1 cellular context compared by ENCODE assay signal in genomic region chr13:52012512-52012836, GRCh38.
TF ChIP-seq lines count a peak whose summit lies in the region.

No MANE protein-coding gene starts in this region.

TF ChIP-seq in GM23338, 12 proteins besides CTCF, POLR2A, EP300 and RAD21 (continued from another document):
- TF ChIP-seq, protein P1, sequence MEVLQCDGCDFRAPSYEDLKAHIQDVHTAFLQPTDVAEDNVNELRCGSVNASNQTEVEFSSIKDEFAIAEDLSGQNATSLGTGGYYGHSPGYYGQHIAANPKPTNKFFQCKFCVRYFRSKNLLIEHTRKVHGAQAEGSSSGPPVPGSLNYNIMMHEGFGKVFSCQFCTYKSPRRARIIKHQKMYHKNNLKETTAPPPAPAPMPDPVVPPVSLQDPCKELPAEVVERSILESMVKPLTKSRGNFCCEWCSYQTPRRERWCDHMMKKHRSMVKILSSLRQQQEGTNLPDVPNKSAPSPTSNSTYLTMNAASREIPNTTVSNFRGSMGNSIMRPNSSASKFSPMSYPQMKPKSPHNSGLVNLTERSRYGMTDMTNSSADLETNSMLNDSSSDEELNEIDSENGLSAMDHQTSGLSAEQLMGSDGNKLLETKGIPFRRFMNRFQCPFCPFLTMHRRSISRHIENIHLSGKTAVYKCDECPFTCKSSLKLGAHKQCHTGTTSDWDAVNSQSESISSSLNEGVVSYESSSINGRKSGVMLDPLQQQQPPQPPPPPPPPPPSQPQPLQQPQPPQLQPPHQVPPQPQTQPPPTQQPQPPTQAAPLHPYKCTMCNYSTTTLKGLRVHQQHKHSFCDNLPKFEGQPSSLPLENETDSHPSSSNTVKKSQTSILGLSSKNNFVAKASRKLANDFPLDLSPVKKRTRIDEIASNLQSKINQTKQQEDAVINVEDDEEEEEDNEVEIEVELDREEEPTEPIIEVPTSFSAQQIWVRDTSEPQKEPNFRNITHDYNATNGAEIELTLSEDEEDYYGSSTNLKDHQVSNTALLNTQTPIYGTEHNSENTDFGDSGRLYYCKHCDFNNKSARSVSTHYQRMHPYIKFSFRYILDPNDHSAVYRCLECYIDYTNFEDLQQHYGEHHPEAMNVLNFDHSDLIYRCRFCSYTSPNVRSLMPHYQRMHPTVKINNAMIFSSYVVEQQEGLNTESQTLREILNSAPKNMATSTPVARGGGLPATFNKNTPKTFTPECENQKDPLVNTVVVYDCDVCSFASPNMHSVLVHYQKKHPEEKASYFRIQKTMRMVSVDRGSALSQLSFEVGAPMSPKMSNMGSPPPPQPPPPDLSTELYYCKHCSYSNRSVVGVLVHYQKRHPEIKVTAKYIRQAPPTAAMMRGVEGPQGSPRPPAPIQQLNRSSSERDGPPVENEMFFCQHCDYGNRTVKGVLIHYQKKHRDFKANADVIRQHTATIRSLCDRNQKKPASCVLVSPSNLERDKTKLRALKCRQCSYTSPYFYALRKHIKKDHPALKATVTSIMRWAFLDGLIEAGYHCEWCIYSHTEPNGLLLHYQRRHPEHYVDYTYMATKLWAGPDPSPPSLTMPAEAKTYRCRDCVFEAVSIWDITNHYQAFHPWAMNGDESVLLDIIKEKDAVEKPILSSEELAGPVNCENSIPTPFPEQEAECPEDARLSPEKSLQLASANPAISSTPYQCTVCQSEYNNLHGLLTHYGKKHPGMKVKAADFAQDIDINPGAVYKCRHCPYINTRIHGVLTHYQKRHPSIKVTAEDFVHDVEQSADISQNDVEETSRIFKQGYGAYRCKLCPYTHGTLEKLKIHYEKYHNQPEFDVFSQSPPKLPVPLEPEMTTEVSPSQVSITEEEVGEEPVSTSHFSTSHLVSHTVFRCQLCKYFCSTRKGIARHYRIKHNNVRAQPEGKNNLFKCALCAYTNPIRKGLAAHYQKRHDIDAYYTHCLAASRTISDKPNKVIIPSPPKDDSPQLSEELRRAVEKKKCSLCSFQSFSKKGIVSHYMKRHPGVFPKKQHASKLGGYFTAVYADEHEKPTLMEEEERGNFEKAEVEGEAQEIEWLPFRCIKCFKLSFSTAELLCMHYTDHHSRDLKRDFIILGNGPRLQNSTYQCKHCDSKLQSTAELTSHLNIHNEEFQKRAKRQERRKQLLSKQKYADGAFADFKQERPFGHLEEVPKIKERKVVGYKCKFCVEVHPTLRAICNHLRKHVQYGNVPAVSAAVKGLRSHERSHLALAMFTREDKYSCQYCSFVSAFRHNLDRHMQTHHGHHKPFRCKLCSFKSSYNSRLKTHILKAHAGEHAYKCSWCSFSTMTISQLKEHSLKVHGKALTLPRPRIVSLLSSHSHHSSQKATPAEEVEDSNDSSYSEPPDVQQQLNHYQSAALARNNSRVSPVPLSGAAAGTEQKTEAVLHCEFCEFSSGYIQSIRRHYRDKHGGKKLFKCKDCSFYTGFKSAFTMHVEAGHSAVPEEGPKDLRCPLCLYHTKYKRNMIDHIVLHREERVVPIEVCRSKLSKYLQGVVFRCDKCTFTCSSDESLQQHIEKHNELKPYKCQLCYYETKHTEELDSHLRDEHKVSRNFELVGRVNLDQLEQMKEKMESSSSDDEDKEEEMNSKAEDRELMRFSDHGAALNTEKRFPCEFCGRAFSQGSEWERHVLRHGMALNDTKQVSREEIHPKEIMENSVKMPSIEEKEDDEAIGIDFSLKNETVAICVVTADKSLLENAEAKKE (CRISPR knock-in tag; IDR thresholded peaks at IDR 0.05) = no peak
- TF ChIP-seq ZNF331 (CRISPR knock-in tag; IDR thresholded peaks at IDR 0.05; ENCODE audit: low read depth) (no peak), POLR2AphosphoS5 (IDR thresholded peaks at IDR 0.05; ENCODE audit: low read depth) (no peak), CREB1 (CRISPR knock-in tag; IDR thresholded peaks at IDR 0.05; ENCODE audit: low read depth) (no peak), STAT1 (IDR thresholded peaks at IDR 0.05; ENCODE audit: unreplicated experiment) (no peak)
